Comparison of ENCODE assay signal across 1 cellular context in the genomic region with DNA sequence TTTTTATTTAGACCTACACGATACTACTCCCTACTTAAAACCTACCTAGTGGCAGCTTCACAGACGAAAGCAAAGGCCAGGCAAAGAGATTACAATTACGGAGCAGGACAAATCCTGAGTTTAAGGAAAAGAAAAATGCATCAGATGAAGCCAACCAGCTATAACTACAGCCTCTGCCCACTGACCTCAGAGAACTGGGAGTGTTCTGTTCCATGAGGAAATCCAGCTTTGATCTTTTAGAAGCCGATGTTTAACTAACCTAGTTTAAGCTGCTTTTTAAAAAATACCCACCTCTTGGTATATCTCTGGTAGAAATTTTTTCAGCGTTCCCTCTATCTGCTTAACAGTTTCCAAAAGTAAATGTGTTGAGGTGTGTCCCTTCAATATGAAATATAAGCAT.
TF ChIP-seq lines count a peak whose summit lies in the region.

No MANE protein-coding gene starts in this region.

TF ChIP-seq in liver, 16 proteins besides CTCF, POLR2A, EP300 and RAD21:
- no peak for TF ChIP-seq HNF4G (IDR thresholded peaks at IDR 0.05)
- TF ChIP-seq NR2F2 (IDR thresholded peaks at IDR 0.05): no peak
- peak; percentile 7 for TF ChIP-seq FOXA2 (IDR thresholded peaks at IDR 0.05)
- no peak for TF ChIP-seq FOXA1 (IDR thresholded peaks at IDR 0.05)
- TF ChIP-seq YY1 (IDR thresholded peaks at IDR 0.05): peak; percentile 58
- peak; percentile 48 to 67 for TF ChIP-seq HNF4A (conservative IDR thresholded peaks at IDR 0.05)
- no peak for TF ChIP-seq GABPA (IDR thresholded peaks at IDR 0.05 in 1 of 2, conservative IDR thresholded peaks at IDR 0.05 in 1 of 2)
- TF ChIP-seq RXRA (IDR thresholded peaks at IDR 0.05): peak; percentile 68 to 69
- TF ChIP-seq EGR1 (IDR thresholded peaks at IDR 0.05; ENCODE audit: low read depth in 2 of 2): peak in 1 of 2 donors; percentile 46
- peak in 1 of 2 donors; percentile 43 for TF ChIP-seq JUND (IDR thresholded peaks at IDR 0.05)
- peak; percentile 77 for TF ChIP-seq SP1 (IDR thresholded peaks at IDR 0.05)
- TF ChIP-seq, protein P1, sequence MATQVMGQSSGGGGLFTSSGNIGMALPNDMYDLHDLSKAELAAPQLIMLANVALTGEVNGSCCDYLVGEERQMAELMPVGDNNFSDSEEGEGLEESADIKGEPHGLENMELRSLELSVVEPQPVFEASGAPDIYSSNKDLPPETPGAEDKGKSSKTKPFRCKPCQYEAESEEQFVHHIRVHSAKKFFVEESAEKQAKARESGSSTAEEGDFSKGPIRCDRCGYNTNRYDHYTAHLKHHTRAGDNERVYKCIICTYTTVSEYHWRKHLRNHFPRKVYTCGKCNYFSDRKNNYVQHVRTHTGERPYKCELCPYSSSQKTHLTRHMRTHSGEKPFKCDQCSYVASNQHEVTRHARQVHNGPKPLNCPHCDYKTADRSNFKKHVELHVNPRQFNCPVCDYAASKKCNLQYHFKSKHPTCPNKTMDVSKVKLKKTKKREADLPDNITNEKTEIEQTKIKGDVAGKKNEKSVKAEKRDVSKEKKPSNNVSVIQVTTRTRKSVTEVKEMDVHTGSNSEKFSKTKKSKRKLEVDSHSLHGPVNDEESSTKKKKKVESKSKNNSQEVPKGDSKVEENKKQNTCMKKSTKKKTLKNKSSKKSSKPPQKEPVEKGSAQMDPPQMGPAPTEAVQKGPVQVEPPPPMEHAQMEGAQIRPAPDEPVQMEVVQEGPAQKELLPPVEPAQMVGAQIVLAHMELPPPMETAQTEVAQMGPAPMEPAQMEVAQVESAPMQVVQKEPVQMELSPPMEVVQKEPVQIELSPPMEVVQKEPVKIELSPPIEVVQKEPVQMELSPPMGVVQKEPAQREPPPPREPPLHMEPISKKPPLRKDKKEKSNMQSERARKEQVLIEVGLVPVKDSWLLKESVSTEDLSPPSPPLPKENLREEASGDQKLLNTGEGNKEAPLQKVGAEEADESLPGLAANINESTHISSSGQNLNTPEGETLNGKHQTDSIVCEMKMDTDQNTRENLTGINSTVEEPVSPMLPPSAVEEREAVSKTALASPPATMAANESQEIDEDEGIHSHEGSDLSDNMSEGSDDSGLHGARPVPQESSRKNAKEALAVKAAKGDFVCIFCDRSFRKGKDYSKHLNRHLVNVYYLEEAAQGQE (IDR thresholded peaks at IDR 0.05): peak; percentile 43
TF ChIP-seq in liver: peak in this region for 8.
